In the genomic region with DNA sequence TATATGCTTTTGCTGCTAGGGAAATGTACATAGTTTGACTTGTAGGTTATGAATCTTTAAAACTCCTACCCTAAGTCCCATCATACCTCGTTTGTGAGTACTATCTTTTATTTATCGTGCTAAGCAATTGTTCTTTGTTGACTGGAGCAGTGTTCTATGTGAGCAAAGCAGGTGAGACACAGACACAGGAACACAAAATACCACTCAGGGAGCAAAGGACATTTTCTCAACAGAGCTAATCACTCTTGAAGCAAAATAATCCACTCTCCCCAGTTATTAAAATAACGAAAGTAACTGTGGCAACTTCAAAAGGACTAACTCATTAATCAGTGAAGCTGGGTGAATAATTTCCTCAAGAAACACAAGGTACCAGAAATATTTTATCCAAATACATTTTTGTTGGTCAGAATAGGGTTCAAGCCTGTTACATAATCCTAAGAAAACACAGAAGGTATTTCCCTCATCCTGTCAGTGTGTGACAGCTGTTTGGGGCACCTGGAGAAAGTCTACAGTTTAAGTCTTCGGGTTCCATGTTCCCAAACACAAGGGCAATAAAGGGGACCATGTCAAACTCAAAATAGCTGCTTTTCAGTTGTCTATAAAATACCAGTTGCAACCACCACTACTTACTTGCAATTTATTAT, we compare ENCODE assay signal across 17 cellular contexts.
A peak's percentile ranks its signal among the peaks of the same experiment; 100 is the strongest.
DNase-seq lines count a peak whose midpoint lies in the region; ATAC-seq and TF ChIP-seq lines count a peak whose summit lies in the region.
"Had no signal": no experiment of that assay in that cellular context is flagged by ENCODE, and none has a peak within 500 bp of the region (broad histone marks: within the 10 kb centered on the region; RNA-seq: fewer than 3 reads in every experiment).

No MANE protein-coding gene starts in this region.

- DNase-seq in activated naive CD4-positive, alpha-beta T cell treated with anti-CD3 and anti-CD28 coated beads for 36 hours, result no peak
- DNase-seq in amniotic epithelial cell (ENCODE audit: low read depth) (peak; percentile 26), thoracic aorta (ENCODE audit: low spot score) (no peak), foreskin melanocyte (no peak), glutamatergic neuron (no peak)
- DNase-seq in naive thymus-derived CD8-positive, alpha-beta T cell, result no peak
- DNase-seq: Calu3, DMS79, GOT3, NCI-H2107, NCI-H226, NCI-H526, Peyer's patch, SHP77 had no signal

- intact Hi-C loops in activated naive CD4-positive, alpha-beta T cell treated with anti-CD3 and anti-CD28 coated beads for 36 hours (cut with micrococcal nuclease), result no loop called here

- H3K4me3 ChIP-seq in thoracic aorta, result peak overlapping the region; percentile 18
- H3K4me3 ChIP-seq: BLaER1 treated with 17β-estradiol and CSF1 and Interleukin-3, amounts not matched to agents 10 nM and 100 nM; Peyer's patch had no signal

- H3K4me1 ChIP-seq in thoracic aorta (ENCODE audit: control insufficient read depth in 1 of 2, low read depth in 2 of 2), result peaks cover 40 to 75% of the 10 kb centered on the region in 2 donors
- H3K4me1 ChIP-seq: Peyer's patch had no signal

- H3K9me3 ChIP-seq in thoracic aorta, result no peaks in the 10 kb centered on the region
- H3K9me3 ChIP-seq: BLaER1 treated with 17β-estradiol and CSF1 and Interleukin-3, amounts not matched to agents 10 nM and 100 nM; Peyer's patch had no signal

- H3K36me3 Mint-ChIP-seq in activated naive CD4-positive, alpha-beta T cell treated with anti-CD3 and anti-CD28 coated beads, Interleukin-2, amount 50 U/mL, for 24 hours, result peaks cover 22% of the 10 kb centered on the region
- peaks cover 6% of the 10 kb centered on the region for H3K36me3 Mint-ChIP-seq in activated naive CD4-positive, alpha-beta T cell treated with anti-CD3 and anti-CD28 coated beads for 36 hours (ENCODE audit: low read depth)
- H3K36me3 Mint-ChIP-seq in naive thymus-derived CD8-positive, alpha-beta T cell, result peaks cover 4 to 89% (median 20%) of the 10 kb centered on the region in 3 donors
- H3K36me3 Mint-ChIP-seq in glutamatergic neuron (ENCODE audit: unreplicated experiment), result no peaks in the 10 kb centered on the region

- no peaks in the 10 kb centered on the region for H3K27me3 Mint-ChIP-seq in activated naive CD4-positive, alpha-beta T cell treated with anti-CD3 and anti-CD28 coated beads, Interleukin-2, amount 50 U/mL, for 24 hours
- H3K27me3 Mint-ChIP-seq in activated naive CD4-positive, alpha-beta T cell treated with anti-CD3 and anti-CD28 coated beads for 36 hours (ENCODE audit: low read depth), result no peaks in the 10 kb centered on the region
- H3K27me3 Mint-ChIP-seq in naive thymus-derived CD8-positive, alpha-beta T cell, result no peaks in the 10 kb centered on the region
- peaks cover 2% of the 10 kb centered on the region for H3K27me3 Mint-ChIP-seq in glutamatergic neuron (ENCODE audit: unreplicated experiment)

- peak overlapping the region; percentile 86 for H3K27ac Mint-ChIP-seq in activated naive CD4-positive, alpha-beta T cell treated with anti-CD3 and anti-CD28 coated beads, Interleukin-2, amount 50 U/mL, for 24 hours
- H3K27ac Mint-ChIP-seq in activated naive CD4-positive, alpha-beta T cell treated with anti-CD3 and anti-CD28 coated beads for 36 hours, result no peak overlapping the region
- peak overlapping the region in 9 of 10 donors; percentile 5 to 70 (median 56) for H3K27ac Mint-ChIP-seq in naive thymus-derived CD8-positive, alpha-beta T cell
- H3K27ac Mint-ChIP-seq in glutamatergic neuron (ENCODE audit: unreplicated experiment), result no peak overlapping the region

- no peaks in the 10 kb centered on the region for H3K36me3 ChIP-seq in thoracic aorta
- H3K36me3 ChIP-seq: BLaER1 treated with 17β-estradiol and CSF1 and Interleukin-3, amounts not matched to agents 10 nM and 100 nM; Peyer's patch had no signal

- no peak for ATAC-seq in naive thymus-derived CD8-positive, alpha-beta T cell
- ATAC-seq in thoracic aorta (ENCODE audit: insufficient number of reproducible peaks, low FRiP score, low read depth) (no peak), GM19463 (IDR thresholded peaks at IDR 0.05; ENCODE audit: unreplicated experiment) (no peak)

- H3K27ac ChIP-seq in thoracic aorta, result peak overlapping the region in 1 of 2 donors; percentile 44
- H3K27ac ChIP-seq: BLaER1 treated with 17β-estradiol and CSF1 and Interleukin-3, amounts not matched to agents 10 nM and 100 nM had no signal

- peaks cover 57% of the 10 kb centered on the region for H3K4me1 Mint-ChIP-seq in activated naive CD4-positive, alpha-beta T cell treated with anti-CD3 and anti-CD28 coated beads, Interleukin-2, amount 50 U/mL, for 24 hours
- H3K4me1 Mint-ChIP-seq in activated naive CD4-positive, alpha-beta T cell treated with anti-CD3 and anti-CD28 coated beads for 36 hours (ENCODE audit: low read depth), result peaks cover 52% of the 10 kb centered on the region
- H3K4me1 Mint-ChIP-seq in naive thymus-derived CD8-positive, alpha-beta T cell, result peaks cover 21 to 69% (median 57%) of the 10 kb centered on the region in 4 donors
- H3K4me1 Mint-ChIP-seq in glutamatergic neuron (ENCODE audit: low read depth, unreplicated experiment), result peaks cover 7% of the 10 kb centered on the region

- CTCF ChIA-PET in activated naive CD4-positive, alpha-beta T cell treated with anti-CD3 and anti-CD28 coated beads for 36 hours (lab: Charles Lee), result interaction anchor here (1.5 kb wide), 1 partner anchor 41 kb away, joined by 3 read pairs; no protein-coding TSS in a partner anchor

- H3K27me3 ChIP-seq in thoracic aorta (replicated peaks; ENCODE audit: insufficient read depth), result no peaks in the 10 kb centered on the region
- H3K27me3 ChIP-seq: BLaER1 treated with 17β-estradiol and CSF1 and Interleukin-3, amounts not matched to agents 10 nM and 100 nM; Peyer's patch had no signal

- POLR2A ChIA-PET in naive thymus-derived CD8-positive, alpha-beta T cell (lab: Charles Lee), result interaction anchor here (0.6 to 0.7 kb wide), 2 partner anchors 78 to 171 kb away, joined by 3 to 7 read pairs; no protein-coding TSS in a partner anchor

- H3K9me3 Mint-ChIP-seq in activated naive CD4-positive, alpha-beta T cell treated with anti-CD3 and anti-CD28 coated beads, Interleukin-2, amount 50 U/mL, for 24 hours, result no peaks in the 10 kb centered on the region
- no peaks in the 10 kb centered on the region for H3K9me3 Mint-ChIP-seq in activated naive CD4-positive, alpha-beta T cell treated with anti-CD3 and anti-CD28 coated beads for 36 hours
- H3K9me3 Mint-ChIP-seq in naive thymus-derived CD8-positive, alpha-beta T cell, result no peaks in the 10 kb centered on the region
- no peaks in the 10 kb centered on the region for H3K9me3 Mint-ChIP-seq in glutamatergic neuron (ENCODE audit: unreplicated experiment)

- no peak overlapping the region for H3K4me3 Mint-ChIP-seq in activated naive CD4-positive, alpha-beta T cell treated with anti-CD3 and anti-CD28 coated beads, Interleukin-2, amount 50 U/mL, for 24 hours
- no peak overlapping the region for H3K4me3 Mint-ChIP-seq in activated naive CD4-positive, alpha-beta T cell treated with anti-CD3 and anti-CD28 coated beads for 36 hours
- no peak overlapping the region for H3K4me3 Mint-ChIP-seq in naive thymus-derived CD8-positive, alpha-beta T cell
- no peak overlapping the region for H3K4me3 Mint-ChIP-seq in glutamatergic neuron (ENCODE audit: unreplicated experiment)

- TF ChIP-seq CTCF in thoracic aorta (IDR thresholded peaks at IDR 0.05), result no peak
- TF ChIP-seq CTCF in glutamatergic neuron (IDR thresholded peaks at IDR 0.05; ENCODE audit: partially characterized antibody, unreplicated experiment), result no peak

Comparison
In these comparisons a context has a peak if more than half of its experiments do, and no peak if none do; other contexts are left out.
1. H3K27ac Mint-ChIP-seq: peak in activated naive CD4-positive, alpha-beta T cell treated with anti-CD3 and anti-CD28 coated beads, Interleukin-2, amount 50 U/mL, for 24 hours (single experiment) and naive thymus-derived CD8-positive, alpha-beta T cell (9 of 10); none in activated naive CD4-positive, alpha-beta T cell treated with anti-CD3 and anti-CD28 coated beads for 36 hours (single experiment) and glutamatergic neuron (single experiment).